Comparison of ENCODE assay signal across 16 cellular contexts in the genomic region with DNA sequence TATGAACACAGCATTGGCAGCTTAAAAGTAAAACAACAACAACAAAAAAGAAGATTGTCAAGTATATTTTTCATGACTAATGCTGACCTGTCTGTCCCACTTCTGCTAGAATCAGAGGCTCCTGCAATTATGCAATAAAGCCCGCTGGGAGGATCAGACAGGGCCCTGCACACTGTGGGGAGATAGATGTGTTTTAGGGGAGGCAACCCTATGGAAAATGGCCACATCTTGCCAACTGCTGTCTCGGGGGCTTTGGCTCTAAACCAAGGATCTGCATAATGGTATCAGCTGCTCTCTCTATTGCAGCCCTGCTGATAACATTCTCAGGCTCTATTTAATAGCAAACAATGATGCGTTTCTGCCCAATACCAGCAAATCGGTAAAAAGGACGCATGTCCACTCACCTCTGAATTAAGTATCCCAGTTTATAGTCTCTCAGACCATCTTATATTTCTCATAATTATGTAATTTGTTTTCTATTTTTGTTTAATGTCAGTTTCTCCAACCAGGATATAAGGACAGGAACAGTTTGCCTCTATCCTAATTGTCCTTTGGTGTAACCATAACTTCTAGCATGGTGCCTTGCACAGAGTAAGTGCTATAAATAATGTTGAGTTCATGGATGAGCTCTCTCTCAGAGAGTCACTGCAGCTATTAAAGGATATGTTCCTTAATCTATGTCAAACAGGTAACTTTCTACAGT. TPM values are rescaled to one million over a fixed set of nuclear protein-coding genes. Genes with fewer than 3 reads are reported as not detected.
DNase-seq lines count a peak whose midpoint lies in the region; ATAC-seq and TF ChIP-seq lines count a peak whose summit lies in the region.
"Had no signal": no experiment of that assay in that cellular context is flagged by ENCODE, and none has a peak within 500 bp of the region (broad histone marks: within the 10 kb centered on the region; RNA-seq: fewer than 3 reads in every experiment).

No MANE protein-coding gene starts in this region.

- no peaks in the 10 kb centered on the region for H3K36me3 ChIP-seq in osteoblast (ENCODE audit: insufficient read depth, low read length)
- H3K36me3 ChIP-seq: heart right ventricle, Peyer's patch had no signal

- peaks cover 28% of the 10 kb centered on the region for H3K4me1 Mint-ChIP-seq in nephron
- H3K4me1 Mint-ChIP-seq: activated CD4-positive, alpha-beta T cell treated with anti-CD3 and anti-CD28 coated beads for 36 hours; activated naive CD8-positive, alpha-beta T cell treated with anti-CD3 and anti-CD28 coated beads for 36 hours had no signal

- H3K4me1 ChIP-seq in osteoblast (ENCODE audit: insufficient read depth, low read length) = no peaks in the 10 kb centered on the region
- H3K4me1 ChIP-seq: Peyer's patch had no signal

- TF ChIP-seq CTCF in nephron (IDR thresholded peaks at IDR 0.05; ENCODE audit: unreplicated experiment in 3 of 3) = no peak
- TF ChIP-seq CTCF in osteoblast (IDR thresholded peaks at IDR 0.05; ENCODE audit: extremely low read depth, low read depth, low read length) = no peak

- no peaks in the 10 kb centered on the region for H3K9me3 ChIP-seq in osteoblast (ENCODE audit: low read depth, low read length)
- H3K9me3 ChIP-seq: heart right ventricle, mucosa of descending colon, Peyer's patch had no signal

- no peak overlapping the region for H3K4me2 ChIP-seq in osteoblast (ENCODE audit: insufficient read depth, low read length)

- peak; percentile 7 for DNase-seq in GM03348 (ENCODE audit: low spot score)
- peak; percentile 29 for DNase-seq in M059J (ENCODE audit: low read depth)
- no peak for DNase-seq in osteoblast (ENCODE audit: insufficient read length, low spot score, missing footprints)
- no peak for DNase-seq in activated CD4-positive, alpha-beta T cell treated with anti-CD3 and anti-CD28 coated beads, Interleukin-2, amount 50 U/mL, for 4 hours
- DNase-seq: activated CD4-positive, alpha-beta T cell treated with anti-CD3 and anti-CD28 coated beads for 36 hours; activated naive CD8-positive, alpha-beta T cell treated with anti-CD3 and anti-CD28 coated beads for 36 hours; central memory CD4-positive, alpha-beta T cell; heart right ventricle; kidney; mucosa of descending colon; NCI-H1105; NCI-H446 treated with DMSO at 0.1 percent for 48 hours; Peyer's patch had no signal

- no peak overlapping the region for H2AFZ ChIP-seq in osteoblast (ENCODE audit: low read length)

- no peaks in the 10 kb centered on the region for H3K27me3 ChIP-seq in osteoblast (ENCODE audit: insufficient read depth, low read length)
- H3K27me3 ChIP-seq: heart right ventricle, Peyer's patch had no signal

- peak overlapping the region in 2 of 3 experiments; percentile 20 to 73 for H3K27ac Mint-ChIP-seq in nephron
- H3K27ac Mint-ChIP-seq: activated CD4-positive, alpha-beta T cell treated with anti-CD3 and anti-CD28 coated beads for 36 hours; activated naive CD8-positive, alpha-beta T cell treated with anti-CD3 and anti-CD28 coated beads for 36 hours had no signal

- H3K36me3 Mint-ChIP-seq in nephron (ENCODE audit: low read depth) = no peaks in the 10 kb centered on the region
- H3K36me3 Mint-ChIP-seq: activated naive CD8-positive, alpha-beta T cell treated with anti-CD3 and anti-CD28 coated beads for 36 hours had no signal

- no peak overlapping the region for H3K27ac ChIP-seq in osteoblast (ENCODE audit: low read depth, low read length)
- H3K27ac ChIP-seq: heart right ventricle, Peyer's patch had no signal

- peak; percentile 69 for ATAC-seq in SK-N-SH treated with all-trans-retinoic acid at 6 μM for 48 hours
- ATAC-seq in HG03439 (IDR thresholded peaks at IDR 0.05; ENCODE audit: unreplicated experiment) = no peak
- ATAC-seq: activated CD4-positive, alpha-beta T cell treated with anti-CD3 and anti-CD28 coated beads for 36 hours; mucosa of descending colon had no signal

- H4K20me1 ChIP-seq in osteoblast (ENCODE audit: insufficient read depth, low read length) = no peaks in the 10 kb centered on the region

- no peaks in the 10 kb centered on the region for H3K27me3 Mint-ChIP-seq in nephron (ENCODE audit: low read depth)
- H3K27me3 Mint-ChIP-seq: activated naive CD8-positive, alpha-beta T cell treated with anti-CD3 and anti-CD28 coated beads for 36 hours had no signal

- H3K79me2 ChIP-seq in osteoblast (ENCODE audit: insufficient read depth, low read length) = no peaks in the 10 kb centered on the region

- no peak overlapping the region for H3K4me3 Mint-ChIP-seq in nephron
- H3K4me3 Mint-ChIP-seq: activated CD4-positive, alpha-beta T cell treated with anti-CD3 and anti-CD28 coated beads for 36 hours; activated naive CD8-positive, alpha-beta T cell treated with anti-CD3 and anti-CD28 coated beads for 36 hours had no signal

- H3K4me3 ChIP-seq in osteoblast (ENCODE audit: insufficient read depth, low read length) = no peak overlapping the region
- H3K4me3 ChIP-seq: heart right ventricle, mucosa of descending colon, Peyer's patch had no signal

- peaks cover 2% of the 10 kb centered on the region for H3K9me3 Mint-ChIP-seq in nephron
- H3K9me3 Mint-ChIP-seq: activated naive CD8-positive, alpha-beta T cell treated with anti-CD3 and anti-CD28 coated beads for 36 hours had no signal

TF ChIP-seq in SK-N-SH treated with all-trans-retinoic acid at 6 μM for 48 hours, 23 proteins besides CTCF, POLR2A, EP300 and RAD21:
- TF ChIP-seq TOX (CRISPR knock-in tag; IDR thresholded peaks at IDR 0.05; ENCODE audit: borderline replicate concordance) (no peak), PPARA (CRISPR knock-in tag; IDR thresholded peaks at IDR 0.05; ENCODE audit: borderline replicate concordance) (no peak)
- TF ChIP-seq, protein P1, sequence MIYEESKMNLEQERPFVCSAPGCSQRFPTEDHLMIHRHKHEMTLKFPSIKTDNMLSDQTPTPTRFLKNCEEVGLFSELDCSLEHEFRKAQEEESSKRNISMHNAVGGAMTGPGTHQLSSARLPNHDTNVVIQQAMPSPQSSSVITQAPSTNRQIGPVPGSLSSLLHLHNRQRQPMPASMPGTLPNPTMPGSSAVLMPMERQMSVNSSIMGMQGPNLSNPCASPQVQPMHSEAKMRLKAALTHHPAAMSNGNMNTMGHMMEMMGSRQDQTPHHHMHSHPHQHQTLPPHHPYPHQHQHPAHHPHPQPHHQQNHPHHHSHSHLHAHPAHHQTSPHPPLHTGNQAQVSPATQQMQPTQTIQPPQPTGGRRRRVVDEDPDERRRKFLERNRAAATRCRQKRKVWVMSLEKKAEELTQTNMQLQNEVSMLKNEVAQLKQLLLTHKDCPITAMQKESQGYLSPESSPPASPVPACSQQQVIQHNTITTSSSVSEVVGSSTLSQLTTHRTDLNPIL (CRISPR knock-in tag; IDR thresholded peaks at IDR 0.05; ENCODE audit: low read depth) = no peak

RNA-seq across cellular contexts. Expression of a gene that starts 15.3 kb away (rescaled TPM):
- 7.0 and 7.7 TPM in 2 replicates for total RNA-seq in M059J (2014; rRNA removed; shearing (Covaris generic))
- total RNA-seq in osteoblast = 2.4 and 2.5 TPM in 2 replicates

Comparison
In these comparisons a context has a peak if more than half of its experiments do, and no peak if none do; other contexts are left out.
1. DNase-seq: peak in GM03348 (single experiment) and M059J (single experiment); none in osteoblast (single experiment) and activated CD4-positive, alpha-beta T cell treated with anti-CD3 and anti-CD28 coated beads, Interleukin-2, amount 50 U/mL, for 4 hours (0 of 2).